In genomic region chr1:105608713-105609112, GRCh38 we compare ENCODE assay signal across 11 cellular contexts.
DNase-seq lines count a peak whose midpoint lies in the region; ATAC-seq and TF ChIP-seq lines count a peak whose summit lies in the region.
"Had no signal": no experiment of that assay in that cellular context is flagged by ENCODE, and none has a peak within 500 bp of the region (broad histone marks: within the 10 kb centered on the region; RNA-seq: fewer than 3 reads in every experiment).

No MANE protein-coding gene starts in this region.

- BruUV-seq in A673 (replicated peaks; lab: Mats Ljungman, UMichigan), result no TSS peak

- peak; percentile 41 for DNase-seq in A673 (ENCODE audit: low spot score)
- DNase-seq in NCI-H69 (lab: John Stamatoyannopoulos, UW), result peak; percentile 53
- DNase-seq in epithelial cell of proximal tubule (ENCODE audit: low read depth), result no peak
- DNase-seq in esophagus muscularis mucosa (ENCODE audit: extremely low spot score), result no peak
- no peak for DNase-seq in DMS153 treated with DMSO at 0.1 percent for 48 hours (lab: John Stamatoyannopoulos, UW; ENCODE audit: unreplicated experiment)
- DNase-seq: NCI-H2081 treated with DMSO at 0.1 percent for 48 hours, T-helper 1 cell had no signal

- 30% methylated on average over 2 of the region's 2 CpGs for WGBS in esophagus muscularis mucosa

- TF ChIP-seq CTCF in A673 (conservative IDR thresholded peaks at IDR 0.05; ENCODE audit: low read depth, low read length), result peak; percentile 43
- peak; percentile 5 for TF ChIP-seq CTCF in GM12873 (IDR thresholded peaks at IDR 0.05; ENCODE audit: insufficient read depth, low read depth, low read length, missing control alignments)
- TF ChIP-seq CTCF in epithelial cell of proximal tubule (conservative IDR thresholded peaks at IDR 0.05; ENCODE audit: low read depth, low read length), result peak; percentile 60
- TF ChIP-seq CTCF in esophagus muscularis mucosa (IDR thresholded peaks at IDR 0.05), result no peak

- H3K27me3 ChIP-seq in A673 (replicated peaks; ENCODE audit: insufficient read depth, low read depth, low read length, poor library complexity) (no peaks in the 10 kb centered on the region), esophagus muscularis mucosa (no peaks in the 10 kb centered on the region)

- POLR2A ChIA-PET in A673 (lab: Charles Lee; ENCODE audit: low non-redundant PET), result no interaction called here

- CTCF ChIA-PET in A673 (lab: Charles Lee), result interaction anchor here (0.6 kb wide), 1 partner anchor 10 kb away, joined by 3 read pairs; no protein-coding TSS in a partner anchor

- no peaks in the 10 kb centered on the region for H3K9me3 ChIP-seq in A673 (ENCODE audit: low read depth, low read length, poor library complexity, severe bottlenecking)
- H3K9me3 ChIP-seq in esophagus muscularis mucosa, result no peaks in the 10 kb centered on the region

- intact Hi-C loops in A673 (cut with micrococcal nuclease; ENCODE audit: unreplicated experiment), result no loop called here
- intact Hi-C loops in esophagus muscularis mucosa (cut with DNase I), result no loop called here

- H3K4me3 ChIP-seq in A673 (ENCODE audit: low read depth, low read length, poor library complexity, severe bottlenecking) (no peak overlapping the region), epithelial cell of proximal tubule (ENCODE audit: low read depth, low read length) (no peak overlapping the region), esophagus muscularis mucosa (no peak overlapping the region)
- H3K4me3 ChIP-seq: skin epidermis had no signal

- ATAC-seq in HG03045 (IDR thresholded peaks at IDR 0.05; ENCODE audit: unreplicated experiment) (no peak), HG03378 (IDR thresholded peaks at IDR 0.05; ENCODE audit: unreplicated experiment) (no peak)

- no peak for TF ChIP-seq EP300 in esophagus muscularis mucosa (IDR thresholded peaks at IDR 0.05)

- H3K36me3 ChIP-seq in A673 (ENCODE audit: insufficient read depth, low read length, poor library complexity, severe bottlenecking) (no peaks in the 10 kb centered on the region), esophagus muscularis mucosa (no peaks in the 10 kb centered on the region)

- no peak overlapping the region for H3K27ac ChIP-seq in A673 (ENCODE audit: low read depth, low read length, poor library complexity, severe bottlenecking)
- no peak overlapping the region for H3K27ac ChIP-seq in esophagus muscularis mucosa (replicated peaks in 1 of 4)
- H3K27ac ChIP-seq: skin epidermis had no signal

- H3K4me1 ChIP-seq in A673 (ENCODE audit: insufficient read depth, low read length, poor library complexity, severe bottlenecking) (no peaks in the 10 kb centered on the region), esophagus muscularis mucosa (no peaks in the 10 kb centered on the region)

- no peak for TF ChIP-seq POLR2A in esophagus muscularis mucosa (IDR thresholded peaks at IDR 0.05; ENCODE audit: low read depth)

Comparison
In these comparisons a context has a peak if more than half of its experiments do, and no peak if none do; other contexts are left out.
1. DNase-seq: peak in A673 (single experiment) and NCI-H69 (single experiment); none in epithelial cell of proximal tubule (single experiment), esophagus muscularis mucosa (single experiment) and DMS153 treated with DMSO at 0.1 percent for 48 hours (single experiment).
2. CTCF ChIP-seq: peak in A673 (single experiment), GM12873 (single experiment) and epithelial cell of proximal tubule (single experiment); none in esophagus muscularis mucosa (0 of 3).